Comparison of ENCODE assay signal across 18 cellular contexts in genomic region chr6:24925661-24926060, GRCh38. TPM values are rescaled to one million over a fixed set of nuclear protein-coding genes. Genes with fewer than 3 reads are reported as not detected.
DNase-seq lines count a peak whose midpoint lies in the region; ATAC-seq and TF ChIP-seq lines count a peak whose summit lies in the region.
"Had no signal": no experiment of that assay in that cellular context is flagged by ENCODE, and none has a peak within 500 bp of the region (broad histone marks: within the 10 kb centered on the region; RNA-seq: fewer than 3 reads in every experiment).

No MANE protein-coding gene starts in this region.

- peak overlapping the region; percentile 40 for H3K27ac ChIP-seq in CD4-positive, alpha-beta T cell (ENCODE audit: low read depth, low read length)
- H3K27ac ChIP-seq in SU-DHL-6 (ENCODE audit: low read depth, low read length) (peak overlapping the region; percentile 8; the same call in 1 of the 2 replicates), endodermal cell (ENCODE audit: low read depth, low read length) (no peak overlapping the region)
- H3K27ac ChIP-seq: dorsolateral prefrontal cortex had no signal

- no peaks in the 10 kb centered on the region for H3K9me3 ChIP-seq in CD4-positive, alpha-beta T cell (ENCODE audit: control insufficient read depth, low read length)
- H3K9me3 ChIP-seq in SU-DHL-6 (ENCODE audit: insufficient read depth, low read length) (no peaks in the 10 kb centered on the region), endodermal cell (ENCODE audit: control insufficient read depth, low read length) (no peaks in the 10 kb centered on the region)
- H3K9me3 ChIP-seq: Caco-2 had no signal

- intact Hi-C loops in CD4-positive, alpha-beta T cell (cut with DNase I, micrococcal nuclease), result loop anchor here in 1 of 2 experiments (2.0 kb wide), 1 partner anchor 15 kb away; no protein-coding TSS in a partner anchor

- H3K4me3 ChIP-seq in SU-DHL-6 (ENCODE audit: insufficient read depth, low read length, poor library complexity, severe bottlenecking) (no peak overlapping the region), endodermal cell (ENCODE audit: low read length) (peak overlapping the region; percentile 61)
- H3K4me3 ChIP-seq: dorsolateral prefrontal cortex had no signal

- peaks cover 14% of the 10 kb centered on the region for H3K4me1 ChIP-seq in endodermal cell (ENCODE audit: control insufficient read depth, insufficient read depth, low read length)

- peaks cover 17% of the 10 kb centered on the region for H3K36me3 ChIP-seq in SU-DHL-6 (ENCODE audit: low read length)
- H3K36me3 ChIP-seq in endodermal cell (ENCODE audit: control insufficient read depth, insufficient read depth, low read length), result no peaks in the 10 kb centered on the region

- peaks cover 84% of the 10 kb centered on the region for H3K4me1 Mint-ChIP-seq in CD4-positive, alpha-beta T cell (ENCODE audit: low read depth)
- peaks cover 43% of the 10 kb centered on the region for H3K4me1 Mint-ChIP-seq in endodermal cell

- DNase-seq in DMS79 (lab: John Stamatoyannopoulos, UW) (peak; percentile 27), DMS79 treated with DMSO at 0.1 percent for 48 hours (lab: John Stamatoyannopoulos, UW) (no peak), endodermal cell (no peak)
- DNase-seq in CD4-positive, alpha-beta T cell, result no peak
- DNase-seq: Caco-2, dorsolateral prefrontal cortex, kidney glomerular epithelial cell, NCI-H1092, NCI-H2171, nucleus accumbens, RPMI8226 had no signal

- no peaks in the 10 kb centered on the region for H3K27me3 ChIP-seq in CD4-positive, alpha-beta T cell (ENCODE audit: control insufficient read depth, insufficient read depth, low read length)
- H3K27me3 ChIP-seq in SU-DHL-6 (ENCODE audit: low read length) (no peaks in the 10 kb centered on the region), endodermal cell (ENCODE audit: control insufficient read depth, insufficient read depth, low read length, poor library complexity, severe bottlenecking) (no peaks in the 10 kb centered on the region)

- H3F3A ChIP-seq in SU-DHL-6 (ENCODE audit: insufficient read depth), result peaks cover 47% of the 10 kb centered on the region

- H3K4me3 Mint-ChIP-seq in CD4-positive, alpha-beta T cell, result peak overlapping the region; percentile 83
- H3K4me3 Mint-ChIP-seq in endodermal cell, result no peak overlapping the region
- H3K4me3 Mint-ChIP-seq: brain, mesothelial cell of epicardium, type B pancreatic cell had no signal

- no peak for TF ChIP-seq CTCF in CD4-positive, alpha-beta T cell (IDR thresholded peaks at IDR 0.05)
- TF ChIP-seq CTCF in SU-DHL-6 (IDR thresholded peaks at IDR 0.05; ENCODE audit: insufficient read depth, low read length, poor library complexity, severe bottlenecking) (no peak), endodermal cell (conservative IDR thresholded peaks at IDR 0.05) (no peak)

- H3K27me3 Mint-ChIP-seq in CD4-positive, alpha-beta T cell, result no peaks in the 10 kb centered on the region
- no peaks in the 10 kb centered on the region for H3K27me3 Mint-ChIP-seq in endodermal cell (ENCODE audit: insufficient read depth)

- peak overlapping the region; percentile 22 for H3K4me2 ChIP-seq in SU-DHL-6 (ENCODE audit: low read depth, low read length, poor library complexity, severe bottlenecking)

- peaks cover 4% of the 10 kb centered on the region for H3K9me3 Mint-ChIP-seq in CD4-positive, alpha-beta T cell
- peaks cover 6% of the 10 kb centered on the region for H3K9me3 Mint-ChIP-seq in endodermal cell

- peak overlapping the region; percentile 97 for H3K27ac Mint-ChIP-seq in CD4-positive, alpha-beta T cell
- no peak overlapping the region for H3K27ac Mint-ChIP-seq in endodermal cell
- H3K27ac Mint-ChIP-seq: mesothelial cell of epicardium, type B pancreatic cell had no signal

- peaks cover 99% of the 10 kb centered on the region for H3K79me2 ChIP-seq in SU-DHL-6 (ENCODE audit: insufficient read depth, low read length)

- POLR2A ChIA-PET in CD4-positive, alpha-beta T cell (lab: Charles Lee), result interaction anchor here (0.6 to 19.0 kb wide), 16 partner anchors 8 to 116 kb away, joined by 3 to 1043 read pairs (median 6); partner anchors contain the start of gene RIPOR2

- no peak for ATAC-seq in CD4-positive, alpha-beta T cell (ENCODE audit: poor library complexity)
- ATAC-seq in HG03159 (IDR thresholded peaks at IDR 0.05; ENCODE audit: unreplicated experiment) (no peak), GM21423 (IDR thresholded peaks at IDR 0.05; ENCODE audit: unreplicated experiment) (no peak), HG03139 (IDR thresholded peaks at IDR 0.05; ENCODE audit: unreplicated experiment) (no peak)

- CTCF ChIA-PET in CD4-positive, alpha-beta T cell (lab: Charles Lee), result interaction anchor here (1.1 to 6.2 kb wide), 11 partner anchors 9 to 101 kb away, joined by 3 to 37 read pairs (median 6); no protein-coding TSS in a partner anchor

- no peaks in the 10 kb centered on the region for H3K9me2 ChIP-seq in SU-DHL-6 (replicated peaks; ENCODE audit: insufficient read depth, low read length)

- H2AFZ ChIP-seq in SU-DHL-6 (ENCODE audit: low read depth, low read length, severe bottlenecking), result no peak overlapping the region

- H3K36me3 Mint-ChIP-seq in CD4-positive, alpha-beta T cell (ENCODE audit: low read depth), result peaks cover 86% of the 10 kb centered on the region
- H3K36me3 Mint-ChIP-seq in endodermal cell (ENCODE audit: low read depth), result peaks cover 5% of the 10 kb centered on the region
- H3K36me3 Mint-ChIP-seq: brain, mesothelial cell of epicardium had no signal

- peaks cover 30% of the 10 kb centered on the region for H4K20me1 ChIP-seq in SU-DHL-6 (ENCODE audit: low read depth, low read length)

- H3K9ac ChIP-seq in SU-DHL-6 (ENCODE audit: low read length) (no peak overlapping the region), endodermal cell (ENCODE audit: extremely low read depth, low read length, poor library complexity, severe bottlenecking) (no peak overlapping the region)

RNA-seq across cellular contexts. Expression of gene RIPOR2, which starts 10.1 kb away (rescaled TPM):
- 100 to 1,000 TPM; 123 to 129 TPM for total RNA-seq in CD4-positive, alpha-beta T cell
- total RNA-seq in endodermal cell, result 10 to 100 TPM in 1 of 2 donors, 1 to 10 TPM in 1; 9.3 to 10.4 TPM
- polyA plus RNA-seq in endodermal cell (2013, experiment 1 of 2), result 7.0 TPM
- 6.5 TPM for polyA plus RNA-seq in endodermal cell (2013, experiment 2 of 2)

Comparison
In these comparisons a context has a peak if more than half of its experiments do, and no peak if none do; other contexts are left out.
1. RNA of gene RIPOR2, which starts 10.1 kb away (total RNA-seq): 123 to 129 TPM in CD4-positive, alpha-beta T cell; 9.3 to 10.4 TPM in endodermal cell; every median in the first group is over 10 times any median in the second.